In the genomic region with DNA sequence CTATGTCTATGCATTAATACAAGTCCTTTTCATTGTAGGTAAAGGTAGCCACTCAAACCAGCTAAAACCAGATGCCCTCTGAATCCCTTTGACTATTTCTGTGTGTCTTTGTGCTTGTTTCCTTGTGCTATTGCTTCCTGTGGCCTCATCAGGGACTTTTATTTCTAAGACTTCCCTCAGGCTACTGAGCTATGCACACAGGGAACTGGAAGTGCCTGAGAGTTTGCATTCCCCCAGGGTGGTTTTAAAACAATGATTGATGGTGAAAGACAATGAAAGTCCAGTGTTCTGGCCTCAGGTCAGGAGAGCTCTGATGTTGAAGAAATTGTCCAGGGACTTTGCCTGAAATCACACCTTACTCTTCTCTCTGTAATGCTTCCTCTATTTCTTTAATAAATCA, we compare ENCODE assay signal across 18 cellular contexts.
"Had no signal": no experiment of that assay in that cellular context is flagged by ENCODE, and none has a peak within 500 bp of the region (broad histone marks: within the 10 kb centered on the region; RNA-seq: fewer than 3 reads in every experiment).

No MANE protein-coding gene starts in this region.

- H3K4me1 ChIP-seq: body of pancreas, esophagus squamous epithelium, foreskin keratinocyte, lower lobe of right lung, pancreas, sigmoid colon, spleen, upper lobe of left lung had no signal

- H3K27me3 ChIP-seq: body of pancreas, esophagus squamous epithelium, foreskin keratinocyte, pancreas, sigmoid colon, upper lobe of left lung had no signal

- H3K9me3 ChIP-seq: esophagus squamous epithelium, lower lobe of right lung, pancreas, sigmoid colon, upper lobe of left lung had no signal

- ATAC-seq: body of pancreas; foreskin keratinocyte; left cardiac atrium; lower lobe of right lung; pancreas; stimulated activated naive CD8-positive, alpha-beta T cell treated with anti-CD3 and anti-CD28 coated beads, Interleukin-15, amount 100 ng/mL, for 72 hours had no signal

- H3K27ac ChIP-seq: body of pancreas, coronary artery, esophagus squamous epithelium, foreskin keratinocyte, lower lobe of right lung, pancreas, sigmoid colon, spleen, upper lobe of left lung had no signal

- H3K4me3 ChIP-seq: body of pancreas, coronary artery, esophagus squamous epithelium, lower lobe of right lung, pancreas, sigmoid colon, spleen, upper lobe of left lung had no signal

- H3K36me3 ChIP-seq: esophagus squamous epithelium, lower lobe of right lung, pancreas, sigmoid colon, spleen, upper lobe of left lung had no signal

- DNase-seq: activated CD4-positive, alpha-beta T cell treated with anti-CD3 and anti-CD28 coated beads, Interleukin-2, amount 50 U/mL, for 1 hour; activated CD8-positive, alpha-beta memory T cell treated with anti-CD3 and anti-CD28 coated beads for 24 hours; activated naive CD8-positive, alpha-beta T cell treated with anti-CD3 and anti-CD28 coated beads for 36 hours; amygdala; body of pancreas; esophagus squamous epithelium; glutamatergic neuron; immature natural killer cell; left cardiac atrium; lower lobe of right lung; midbrain; pancreas; sigmoid colon; spleen; stimulated activated naive CD8-positive, alpha-beta T cell treated with anti-CD3 and anti-CD28 coated beads, Interleukin-15, amount 100 ng/mL, for 72 hours; upper lobe of left lung had no signal
